In the genomic region with DNA sequence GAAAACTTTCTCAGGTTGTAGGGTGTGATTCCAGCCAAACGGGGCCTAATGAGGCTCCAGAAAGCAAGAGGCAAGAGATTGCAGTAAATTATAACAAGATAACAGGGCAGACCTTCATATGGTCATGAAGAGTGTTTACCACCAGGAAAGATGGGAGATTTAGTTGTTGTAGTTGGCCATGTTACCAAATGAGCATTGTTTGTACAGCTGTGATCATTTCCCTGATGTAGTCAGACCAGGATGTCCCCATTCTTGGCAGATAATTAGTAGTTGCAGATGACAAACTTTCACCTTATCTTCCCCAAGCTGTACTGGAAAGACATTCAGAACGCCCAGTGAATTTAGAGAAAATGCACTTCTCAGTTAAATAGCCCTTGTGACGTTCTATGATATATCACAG, we compare ENCODE assay signal across 1 cellular context.
TF ChIP-seq lines count a peak whose summit lies in the region.

No MANE protein-coding gene starts in this region.

TF ChIP-seq in SK-N-SH, 30 proteins besides CTCF, POLR2A, EP300 and RAD21 (continued from another document):
- TF ChIP-seq GABPA (IDR thresholded peaks at IDR 0.05; ENCODE audit: low read depth) (no peak), GATA2 (CRISPR knock-in tag; IDR thresholded peaks at IDR 0.05) (peak; percentile 72), FOXJ3 (CRISPR knock-in tag; IDR thresholded peaks at IDR 0.05) (peak; percentile 71), MXI1 (IDR thresholded peaks at IDR 0.05; ENCODE audit: low read depth, low read length) (no peak), ELF1 (IDR thresholded peaks at IDR 0.05) (no peak), JUND (IDR thresholded peaks at IDR 0.05) (no peak), TEAD4 (IDR thresholded peaks at IDR 0.05; ENCODE audit: borderline replicate concordance, insufficient read depth) (peak; percentile 76), MAX (IDR thresholded peaks at IDR 0.05; ENCODE audit: low read depth) (no peak), REST (IDR thresholded peaks at IDR 0.05; ENCODE audit: low read depth, low read length) (no peak), EZH2phosphoT487 (IDR thresholded peaks at IDR 0.05; ENCODE audit: borderline replicate concordance, low read depth) (no peak), RFX5 (IDR thresholded peaks at IDR 0.05; ENCODE audit: low read length) (no peak), SMC3 (IDR thresholded peaks at IDR 0.05; ENCODE audit: low read depth, low read length) (no peak), PBX3 (IDR thresholded peaks at IDR 0.05) (no peak; the same call in 1 of the 2 replicates)
